Comparison of ENCODE assay signal across 16 cellular contexts in the genomic region with DNA sequence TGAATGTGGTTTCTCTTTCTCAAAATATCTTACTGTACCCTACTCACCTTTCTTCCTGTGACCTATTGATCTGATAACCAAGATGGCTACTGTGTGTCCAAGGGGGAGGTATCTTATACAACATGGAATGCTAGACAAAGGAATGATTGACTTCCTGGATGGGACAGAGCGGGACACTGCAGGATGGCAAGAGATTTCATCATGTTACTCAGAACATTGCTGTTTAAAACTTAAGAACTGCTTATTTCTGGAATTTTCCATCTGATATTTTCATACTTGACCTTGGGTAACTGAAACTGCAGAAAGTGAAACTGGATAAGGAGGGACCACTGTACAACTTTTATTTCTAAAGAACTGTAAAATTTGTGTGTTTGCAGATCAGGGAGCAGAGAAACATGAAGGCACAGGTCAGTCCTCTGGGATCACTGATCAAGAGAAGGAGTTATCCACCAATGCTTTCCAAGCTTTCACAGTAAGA. TPM values are rescaled to one million over a fixed set of nuclear protein-coding genes. Genes with fewer than 3 reads are reported as not detected.
A peak's percentile ranks its signal among the peaks of the same experiment; 100 is the strongest.
DNase-seq lines count a peak whose midpoint lies in the region; ATAC-seq and TF ChIP-seq lines count a peak whose summit lies in the region.
"Had no signal": no experiment of that assay in that cellular context is flagged by ENCODE, and none has a peak within 500 bp of the region (broad histone marks: within the 10 kb centered on the region; RNA-seq: fewer than 3 reads in every experiment).

No MANE protein-coding gene starts in this region.

- no peak for ATAC-seq in stimulated activated naive CD8-positive, alpha-beta T cell treated with anti-CD3 and anti-CD28 coated beads, Interleukin-15, Interleukin-2, amounts not matched to agents 100 U/mL and 50 U/mL, for 24 hours
- no peak for ATAC-seq in WTC11
- ATAC-seq in HG02642 (IDR thresholded peaks at IDR 0.05; ENCODE audit: poor library complexity, unreplicated experiment): no peak
- ATAC-seq: natural killer cell treated with Interleukin-12 subunit alpha and Interleukin-12 subunit beta and Interleukin-15 and Interleukin-18, amount 100 ng/mL, for 72 hours; Right ventricle myocardium inferior had no signal

- H3K9me3 Mint-ChIP-seq in stimulated activated naive CD8-positive, alpha-beta T cell treated with anti-CD3 and anti-CD28 coated beads, Interleukin-15, Interleukin-2, amounts not matched to agents 100 ng/mL and 50 ng/mL, for 24 hours: no peaks in the 10 kb centered on the region
- H3K9me3 Mint-ChIP-seq in WTC11: no peaks in the 10 kb centered on the region
- no peaks in the 10 kb centered on the region for H3K9me3 Mint-ChIP-seq in activated naive CD4-positive, alpha-beta T cell treated with anti-CD3 and anti-CD28 coated beads for 36 hours
- H3K9me3 Mint-ChIP-seq: natural killer cell treated with Interleukin-12 subunit alpha and Interleukin-12 subunit beta and Interleukin-15 and Interleukin-18, amount 100 ng/mL, for 72 hours had no signal

- H3K27me3 Mint-ChIP-seq in stimulated activated naive CD8-positive, alpha-beta T cell treated with anti-CD3 and anti-CD28 coated beads, Interleukin-15, Interleukin-2, amounts not matched to agents 100 ng/mL and 50 ng/mL, for 24 hours: no peaks in the 10 kb centered on the region
- no peaks in the 10 kb centered on the region for H3K27me3 Mint-ChIP-seq in WTC11 (ENCODE audit: low read depth)
- H3K27me3 Mint-ChIP-seq in activated naive CD4-positive, alpha-beta T cell treated with anti-CD3 and anti-CD28 coated beads for 36 hours (ENCODE audit: low read depth): no peaks in the 10 kb centered on the region
- H3K27me3 Mint-ChIP-seq: natural killer cell treated with Interleukin-12 subunit alpha and Interleukin-12 subunit beta and Interleukin-15 and Interleukin-18, amount 100 ng/mL, for 72 hours had no signal

- POLR2A ChIA-PET in WTC11 (lab: Charles Lee): no interaction called here

- H3K4me1 Mint-ChIP-seq in stimulated activated naive CD8-positive, alpha-beta T cell treated with anti-CD3 and anti-CD28 coated beads, Interleukin-15, Interleukin-2, amounts not matched to agents 100 ng/mL and 50 ng/mL, for 24 hours (ENCODE audit: low read depth): peaks cover 25% of the 10 kb centered on the region
- peaks cover 5% of the 10 kb centered on the region for H3K4me1 Mint-ChIP-seq in WTC11
- peaks cover 27% of the 10 kb centered on the region for H3K4me1 Mint-ChIP-seq in activated naive CD4-positive, alpha-beta T cell treated with anti-CD3 and anti-CD28 coated beads for 36 hours (ENCODE audit: low read depth)

- no peak for DNase-seq in stimulated activated naive CD8-positive, alpha-beta T cell treated with anti-CD3 and anti-CD28 coated beads, Interleukin-15, Interleukin-2, amounts not matched to agents 100 U/mL and 50 U/mL, for 24 hours
- no peak for DNase-seq in WTC11 (ENCODE audit: low spot score)
- DNase-seq in fibroblast of pulmonary artery (ENCODE audit: low read depth): peak; percentile 29
- DNase-seq in CD1c-positive myeloid dendritic cell (ENCODE audit: extremely low spot score): no peak
- no peak for DNase-seq in activated naive CD4-positive, alpha-beta T cell treated with anti-CD3 and anti-CD28 coated beads for 36 hours
- no peak for DNase-seq in pons (ENCODE audit: low spot score)
- DNase-seq: caudate nucleus, islet precursor cell, NCI-H1092 treated with DMSO at 0.1 percent for 48 hours, NCI-H526, small intestine had no signal

- H3K36me3 Mint-ChIP-seq in stimulated activated naive CD8-positive, alpha-beta T cell treated with anti-CD3 and anti-CD28 coated beads, Interleukin-15, Interleukin-2, amounts not matched to agents 100 ng/mL and 50 ng/mL, for 24 hours (ENCODE audit: low read depth): peaks cover 45% of the 10 kb centered on the region
- H3K36me3 Mint-ChIP-seq in WTC11: peaks cover 5% of the 10 kb centered on the region; the same call in 1 of the 2 replicates
- H3K36me3 Mint-ChIP-seq in activated naive CD4-positive, alpha-beta T cell treated with anti-CD3 and anti-CD28 coated beads for 36 hours (ENCODE audit: low read depth): peaks cover 22% of the 10 kb centered on the region
- H3K36me3 Mint-ChIP-seq: natural killer cell treated with Interleukin-12 subunit alpha and Interleukin-12 subunit beta and Interleukin-15 and Interleukin-18, amount 100 ng/mL, for 72 hours had no signal

- CTCF ChIA-PET in WTC11 (lab: Charles Lee): no interaction called here
- CTCF ChIA-PET in activated naive CD4-positive, alpha-beta T cell treated with anti-CD3 and anti-CD28 coated beads for 36 hours (lab: Charles Lee): no interaction called here

- intact Hi-C loops in activated naive CD4-positive, alpha-beta T cell treated with anti-CD3 and anti-CD28 coated beads for 36 hours (cut with micrococcal nuclease): no loop called here

- H3K27ac Mint-ChIP-seq in stimulated activated naive CD8-positive, alpha-beta T cell treated with anti-CD3 and anti-CD28 coated beads, Interleukin-15, Interleukin-2, amounts not matched to agents 100 ng/mL and 50 ng/mL, for 24 hours: peak overlapping the region; percentile 70
- peak overlapping the region; percentile 58 for H3K27ac Mint-ChIP-seq in WTC11
- H3K27ac Mint-ChIP-seq in activated naive CD4-positive, alpha-beta T cell treated with anti-CD3 and anti-CD28 coated beads for 36 hours: no peak overlapping the region

- no peak overlapping the region for H3K4me3 ChIP-seq in fibroblast of pulmonary artery (replicated peaks; ENCODE audit: low read depth, low read length)
- H3K4me3 ChIP-seq: esophagus muscularis mucosa had no signal

- no peak for TF ChIP-seq CTCF in WTC11 (IDR thresholded peaks at IDR 0.05)
- TF ChIP-seq CTCF in fibroblast of pulmonary artery (IDR thresholded peaks at IDR 0.05; ENCODE audit: low read length, missing control alignments): no peak

- H3K4me3 Mint-ChIP-seq in stimulated activated naive CD8-positive, alpha-beta T cell treated with anti-CD3 and anti-CD28 coated beads, Interleukin-15, Interleukin-2, amounts not matched to agents 100 ng/mL and 50 ng/mL, for 24 hours: no peak overlapping the region
- H3K4me3 Mint-ChIP-seq in WTC11: no peak overlapping the region
- no peak overlapping the region for H3K4me3 Mint-ChIP-seq in activated naive CD4-positive, alpha-beta T cell treated with anti-CD3 and anti-CD28 coated beads for 36 hours
- H3K4me3 Mint-ChIP-seq: natural killer cell treated with Interleukin-12 subunit alpha and Interleukin-12 subunit beta and Interleukin-15 and Interleukin-18, amount 100 ng/mL, for 72 hours had no signal

TF ChIP-seq in WTC11, 78 proteins besides CTCF, POLR2A, EP300 and RAD21:
- TF ChIP-seq FOXP1 (CRISPR knock-in tag; IDR thresholded peaks at IDR 0.05; ENCODE audit: borderline replicate concordance): no peak
- TF ChIP-seq, protein P1, sequence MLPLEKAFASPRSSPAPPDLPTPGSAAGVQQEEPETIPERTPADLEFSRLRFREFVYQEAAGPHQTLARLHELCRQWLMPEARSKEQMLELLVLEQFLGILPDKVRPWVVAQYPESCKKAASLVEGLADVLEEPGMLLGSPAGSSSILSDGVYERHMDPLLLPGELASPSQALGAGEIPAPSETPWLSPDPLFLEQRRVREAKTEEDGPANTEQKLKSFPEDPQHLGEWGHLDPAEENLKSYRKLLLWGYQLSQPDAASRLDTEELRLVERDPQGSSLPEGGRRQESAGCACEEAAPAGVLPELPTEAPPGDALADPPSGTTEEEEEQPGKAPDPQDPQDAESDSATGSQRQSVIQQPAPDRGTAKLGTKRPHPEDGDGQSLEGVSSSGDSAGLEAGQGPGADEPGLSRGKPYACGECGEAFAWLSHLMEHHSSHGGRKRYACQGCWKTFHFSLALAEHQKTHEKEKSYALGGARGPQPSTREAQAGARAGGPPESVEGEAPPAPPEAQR (CRISPR knock-in tag; IDR thresholded peaks at IDR 0.05): no peak
- no peak for TF ChIP-seq ZNF423 (CRISPR knock-in tag; IDR thresholded peaks at IDR 0.05)
- TF ChIP-seq GABPB1 (CRISPR knock-in tag; IDR thresholded peaks at IDR 0.05): peak; percentile 94

RNA-seq across cellular contexts. Expression of gene CNOT10, which starts 18.5 kb away (rescaled TPM):
- 37.5 to 40.0 TPM (median 38.7 TPM) in 3 replicates for total RNA-seq in WTC11 (2021)
- 10 to 100 TPM; 40.6 to 46.5 TPM for total RNA-seq in activated naive CD4-positive, alpha-beta T cell treated with anti-CD3 and anti-CD28 coated beads for 36 hours
